1 cellular context compared by ENCODE assay signal in the genomic region with DNA sequence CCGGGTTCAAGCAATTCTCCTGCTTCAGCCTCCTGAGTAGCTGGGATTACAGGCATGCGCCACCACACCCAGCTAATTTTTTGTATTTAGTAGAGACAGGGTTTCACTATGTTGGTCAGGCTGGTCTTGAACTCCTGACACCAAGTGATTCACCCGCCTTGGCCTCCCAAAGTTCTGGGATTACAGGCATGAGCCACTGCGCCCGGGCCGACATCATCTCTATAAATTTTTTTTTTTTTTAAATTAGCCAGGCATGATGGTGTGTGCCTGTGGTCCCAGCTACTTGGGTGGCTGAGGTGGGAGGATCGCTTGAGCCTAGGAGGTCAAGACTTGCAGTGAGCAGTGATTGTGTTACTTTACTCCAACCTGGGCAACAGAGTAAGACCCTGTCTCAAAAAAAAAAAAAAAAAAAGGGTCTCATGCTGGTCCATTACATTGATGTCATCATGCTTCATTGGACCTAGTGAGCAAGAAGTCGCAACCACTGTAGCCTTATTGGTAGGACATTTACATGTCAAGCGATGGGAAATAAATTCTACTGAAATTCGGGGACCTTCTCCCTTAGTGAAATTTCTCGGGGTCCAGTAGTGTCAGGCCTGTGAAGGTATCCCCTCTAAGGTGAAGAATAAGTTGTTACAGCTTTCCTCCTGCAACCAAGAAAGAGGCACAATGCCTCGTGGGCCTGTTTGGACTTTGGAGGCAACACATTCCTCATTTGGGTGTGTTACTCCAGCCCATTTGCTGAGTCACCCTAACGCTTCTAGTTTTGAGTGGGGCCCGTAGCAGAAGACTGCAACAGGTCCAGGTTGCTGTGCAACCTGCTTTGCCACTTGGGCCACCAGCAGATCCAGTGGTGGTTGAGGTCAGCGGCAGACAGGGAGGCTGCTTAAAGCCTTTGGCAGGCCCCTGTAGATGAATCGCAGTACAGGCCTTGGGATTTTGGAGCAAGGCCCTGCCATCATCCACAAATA.
TF ChIP-seq lines count a peak whose summit lies in the region.
"Not testable (repeated sequence)": the region's sequence is repeated elsewhere in the genome, so short reads cannot be mapped to it uniquely, and the experiment has no call there.

No MANE protein-coding gene starts in this region.

TF ChIP-seq in K562, 482 proteins besides CTCF, POLR2A, EP300 and RAD21 (continued from another document):
- TF ChIP-seq, protein P1, sequence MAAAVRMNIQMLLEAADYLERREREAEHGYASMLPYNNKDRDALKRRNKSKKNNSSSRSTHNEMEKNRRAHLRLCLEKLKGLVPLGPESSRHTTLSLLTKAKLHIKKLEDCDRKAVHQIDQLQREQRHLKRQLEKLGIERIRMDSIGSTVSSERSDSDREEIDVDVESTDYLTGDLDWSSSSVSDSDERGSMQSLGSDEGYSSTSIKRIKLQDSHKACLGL (CRISPR knock-in tag; IDR thresholded peaks at IDR 0.05; ENCODE audit: borderline replicate concordance, poor library complexity, severe bottlenecking): peak; percentile 24
- TF ChIP-seq CXXC5 (CRISPR knock-in tag; IDR thresholded peaks at IDR 0.05): peak; percentile 63
- TF ChIP-seq, protein P2, sequence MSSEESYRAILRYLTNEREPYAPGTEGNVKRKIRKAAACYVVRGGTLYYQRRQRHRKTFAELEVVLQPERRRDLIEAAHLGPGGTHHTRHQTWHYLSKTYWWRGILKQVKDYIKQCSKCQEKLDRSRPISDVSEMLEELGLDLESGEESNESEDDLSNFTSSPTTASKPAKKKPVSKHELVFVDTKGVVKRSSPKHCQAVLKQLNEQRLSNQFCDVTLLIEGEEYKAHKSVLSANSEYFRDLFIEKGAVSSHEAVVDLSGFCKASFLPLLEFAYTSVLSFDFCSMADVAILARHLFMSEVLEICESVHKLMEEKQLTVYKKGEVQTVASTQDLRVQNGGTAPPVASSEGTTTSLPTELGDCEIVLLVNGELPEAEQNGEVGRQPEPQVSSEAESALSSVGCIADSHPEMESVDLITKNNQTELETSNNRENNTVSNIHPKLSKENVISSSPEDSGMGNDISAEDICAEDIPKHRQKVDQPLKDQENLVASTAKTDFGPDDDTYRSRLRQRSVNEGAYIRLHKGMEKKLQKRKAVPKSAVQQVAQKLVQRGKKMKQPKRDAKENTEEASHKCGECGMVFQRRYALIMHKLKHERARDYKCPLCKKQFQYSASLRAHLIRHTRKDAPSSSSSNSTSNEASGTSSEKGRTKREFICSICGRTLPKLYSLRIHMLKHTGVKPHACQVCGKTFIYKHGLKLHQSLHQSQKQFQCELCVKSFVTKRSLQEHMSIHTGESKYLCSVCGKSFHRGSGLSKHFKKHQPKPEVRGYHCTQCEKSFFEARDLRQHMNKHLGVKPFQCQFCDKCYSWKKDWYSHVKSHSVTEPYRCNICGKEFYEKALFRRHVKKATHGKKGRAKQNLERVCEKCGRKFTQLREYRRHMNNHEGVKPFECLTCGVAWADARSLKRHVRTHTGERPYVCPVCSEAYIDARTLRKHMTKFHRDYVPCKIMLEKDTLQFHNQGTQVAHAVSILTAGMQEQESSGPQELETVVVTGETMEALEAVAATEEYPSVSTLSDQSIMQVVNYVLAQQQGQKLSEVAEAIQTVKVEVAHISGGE (CRISPR knock-in tag; IDR thresholded peaks at IDR 0.05): peak in 1 of 3 experiments; percentile 37; a peak in 1 of 6 replicates
- peak; percentile 77 to 96 for TF ChIP-seq TEAD1 (CRISPR knock-in tag; IDR thresholded peaks at IDR 0.05)
- peak; percentile 92 for TF ChIP-seq MAFK (IDR thresholded peaks at IDR 0.05; ENCODE audit: low read length)
- peak; percentile 70 for TF ChIP-seq JUND (IDR thresholded peaks at IDR 0.05; ENCODE audit: borderline replicate concordance, low read depth, low read length)
- TF ChIP-seq JUND (tag; IDR thresholded peaks at IDR 0.05; ENCODE audit: borderline replicate concordance, low read depth, low read length): peak; percentile 73; the same call in 2 of the 3 replicates
- TF ChIP-seq KLF1 (tag; IDR thresholded peaks at IDR 0.05): peak; percentile 100
- 0 out of 4 replicates have a peak, but pooled peaks of 1 of the 2 experiments have one; percentile 28 for TF ChIP-seq RCOR1 (IDR thresholded peaks at IDR 0.05; ENCODE audit: borderline replicate concordance in 1 of 2, low read depth in 2 of 2, low read length in 2 of 2)
- peak; percentile 67; the same call in 1 of the 2 replicates for TF ChIP-seq GATAD2A (IDR thresholded peaks at IDR 0.05)
- TF ChIP-seq CC2D1A (IDR thresholded peaks at IDR 0.05): 0 out of 2 replicates have a peak, but pooled peaks have one; percentile 23
- TF ChIP-seq NFE2 (IDR thresholded peaks at IDR 0.05; ENCODE audit: low read depth): peak; percentile 99
- TF ChIP-seq NR2C2, ATF1 (CRISPR knock-in tag; IDR thresholded peaks at IDR 0.05): not testable (repeated sequence)
- TF ChIP-seq NR2C2 (tag; IDR thresholded peaks at IDR 0.05): 0 out of 2 replicates have a peak, but pooled peaks have one; percentile 13
- TF ChIP-seq FOSL1 (tag; conservative IDR thresholded peaks at IDR 0.05): peak; percentile 77
- TF ChIP-seq TRIM24 (IDR thresholded peaks at IDR 0.05): peak; percentile 34 to 62; a peak in 1 of 4 replicates
- TF ChIP-seq, protein P3, sequence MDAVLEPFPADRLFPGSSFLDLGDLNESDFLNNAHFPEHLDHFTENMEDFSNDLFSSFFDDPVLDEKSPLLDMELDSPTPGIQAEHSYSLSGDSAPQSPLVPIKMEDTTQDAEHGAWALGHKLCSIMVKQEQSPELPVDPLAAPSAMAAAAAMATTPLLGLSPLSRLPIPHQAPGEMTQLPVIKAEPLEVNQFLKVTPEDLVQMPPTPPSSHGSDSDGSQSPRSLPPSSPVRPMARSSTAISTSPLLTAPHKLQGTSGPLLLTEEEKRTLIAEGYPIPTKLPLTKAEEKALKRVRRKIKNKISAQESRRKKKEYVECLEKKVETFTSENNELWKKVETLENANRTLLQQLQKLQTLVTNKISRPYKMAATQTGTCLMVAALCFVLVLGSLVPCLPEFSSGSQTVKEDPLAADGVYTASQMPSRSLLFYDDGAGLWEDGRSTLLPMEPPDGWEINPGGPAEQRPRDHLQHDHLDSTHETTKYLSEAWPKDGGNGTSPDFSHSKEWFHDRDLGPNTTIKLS (IDR thresholded peaks at IDR 0.05; ENCODE audit: borderline replicate concordance, low read depth): peak; percentile 36; the same call in 1 of the 2 replicates
- TF ChIP-seq, protein P4, sequence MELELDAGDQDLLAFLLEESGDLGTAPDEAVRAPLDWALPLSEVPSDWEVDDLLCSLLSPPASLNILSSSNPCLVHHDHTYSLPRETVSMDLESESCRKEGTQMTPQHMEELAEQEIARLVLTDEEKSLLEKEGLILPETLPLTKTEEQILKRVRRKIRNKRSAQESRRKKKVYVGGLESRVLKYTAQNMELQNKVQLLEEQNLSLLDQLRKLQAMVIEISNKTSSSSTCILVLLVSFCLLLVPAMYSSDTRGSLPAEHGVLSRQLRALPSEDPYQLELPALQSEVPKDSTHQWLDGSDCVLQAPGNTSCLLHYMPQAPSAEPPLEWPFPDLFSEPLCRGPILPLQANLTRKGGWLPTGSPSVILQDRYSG (tag; conservative IDR thresholded peaks at IDR 0.05; ENCODE audit: low read depth): peak; percentile 66
- TF ChIP-seq, protein P5, sequence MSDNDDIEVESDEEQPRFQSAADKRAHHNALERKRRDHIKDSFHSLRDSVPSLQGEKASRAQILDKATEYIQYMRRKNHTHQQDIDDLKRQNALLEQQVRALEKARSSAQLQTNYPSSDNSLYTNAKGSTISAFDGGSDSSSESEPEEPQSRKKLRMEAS (CRISPR knock-in tag; IDR thresholded peaks at IDR 0.05): peak; percentile 61
- peak; percentile 60; the same call in 1 of the 2 replicates for TF ChIP-seq MECOM (CRISPR knock-in tag; IDR thresholded peaks at IDR 0.05)
- peak; percentile 63; the same call in 1 of the 2 replicates for TF ChIP-seq ATF7 (IDR thresholded peaks at IDR 0.05)
- TF ChIP-seq, protein P6, sequence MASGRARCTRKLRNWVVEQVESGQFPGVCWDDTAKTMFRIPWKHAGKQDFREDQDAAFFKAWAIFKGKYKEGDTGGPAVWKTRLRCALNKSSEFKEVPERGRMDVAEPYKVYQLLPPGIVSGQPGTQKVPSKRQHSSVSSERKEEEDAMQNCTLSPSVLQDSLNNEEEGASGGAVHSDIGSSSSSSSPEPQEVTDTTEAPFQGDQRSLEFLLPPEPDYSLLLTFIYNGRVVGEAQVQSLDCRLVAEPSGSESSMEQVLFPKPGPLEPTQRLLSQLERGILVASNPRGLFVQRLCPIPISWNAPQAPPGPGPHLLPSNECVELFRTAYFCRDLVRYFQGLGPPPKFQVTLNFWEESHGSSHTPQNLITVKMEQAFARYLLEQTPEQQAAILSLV (tag; IDR thresholded peaks at IDR 0.05): peak; percentile 59; the same call in 1 of the 2 replicates
- TF ChIP-seq ARID1B (IDR thresholded peaks at IDR 0.05): peak; percentile 79
- peak; percentile 88 for TF ChIP-seq SMARCA4 (IDR thresholded peaks at IDR 0.05)
- TF ChIP-seq RBFOX2 (IDR thresholded peaks at IDR 0.05; ENCODE audit: low read depth, low read length): 0 out of 2 replicates have a peak, but pooled peaks have one; percentile 16
- peak; percentile 40; the same call in 1 of the 2 replicates for TF ChIP-seq ATF1 (tag; IDR thresholded peaks at IDR 0.05)
- TF ChIP-seq NFE2L1 (tag; IDR thresholded peaks at IDR 0.05; ENCODE audit: borderline replicate concordance, low read depth): peak; percentile 95
- peak; percentile 97 for TF ChIP-seq ZNF316 (IDR thresholded peaks at IDR 0.05)
- peak in 1 of 2 experiments; percentile 43; a peak in 1 of 4 replicates for TF ChIP-seq SRF (CRISPR knock-in tag; IDR thresholded peaks at IDR 0.05)
- TF ChIP-seq LEF1 (IDR thresholded peaks at IDR 0.05): peak; percentile 80
- TF ChIP-seq ZNF583 (CRISPR knock-in tag; IDR thresholded peaks at IDR 0.05): 0 out of 2 replicates have a peak, but pooled peaks have one; percentile 11
- peak; percentile 62 for TF ChIP-seq HDAC2 (IDR thresholded peaks at IDR 0.05)
- TF ChIP-seq MTA3 (IDR thresholded peaks at IDR 0.05; ENCODE audit: borderline replicate concordance): peak; percentile 73; the same call in 1 of the 2 replicates
- peak; percentile 96 for TF ChIP-seq L3MBTL2 (IDR thresholded peaks at IDR 0.05)
- TF ChIP-seq ZNF589 (CRISPR knock-in tag; IDR thresholded peaks at IDR 0.05; ENCODE audit: low read depth): peak; percentile 80; the same call in 1 of the 2 replicates
- TF ChIP-seq, protein P7, sequence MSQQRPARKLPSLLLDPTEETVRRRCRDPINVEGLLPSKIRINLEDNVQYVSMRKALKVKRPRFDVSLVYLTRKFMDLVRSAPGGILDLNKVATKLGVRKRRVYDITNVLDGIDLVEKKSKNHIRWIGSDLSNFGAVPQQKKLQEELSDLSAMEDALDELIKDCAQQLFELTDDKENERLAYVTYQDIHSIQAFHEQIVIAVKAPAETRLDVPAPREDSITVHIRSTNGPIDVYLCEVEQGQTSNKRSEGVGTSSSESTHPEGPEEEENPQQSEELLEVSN (IDR thresholded peaks at IDR 0.05; ENCODE audit: borderline replicate concordance in 1 of 2, extremely low read depth in 1 of 2, insufficient read depth in 1 of 2, insufficient read length in 1 of 2, low read depth in 1 of 2, low read length in 1 of 2, poor library complexity in 1 of 2, severe bottlenecking in 1 of 2): peak; percentile 62 to 63
- TF ChIP-seq, protein P8, sequence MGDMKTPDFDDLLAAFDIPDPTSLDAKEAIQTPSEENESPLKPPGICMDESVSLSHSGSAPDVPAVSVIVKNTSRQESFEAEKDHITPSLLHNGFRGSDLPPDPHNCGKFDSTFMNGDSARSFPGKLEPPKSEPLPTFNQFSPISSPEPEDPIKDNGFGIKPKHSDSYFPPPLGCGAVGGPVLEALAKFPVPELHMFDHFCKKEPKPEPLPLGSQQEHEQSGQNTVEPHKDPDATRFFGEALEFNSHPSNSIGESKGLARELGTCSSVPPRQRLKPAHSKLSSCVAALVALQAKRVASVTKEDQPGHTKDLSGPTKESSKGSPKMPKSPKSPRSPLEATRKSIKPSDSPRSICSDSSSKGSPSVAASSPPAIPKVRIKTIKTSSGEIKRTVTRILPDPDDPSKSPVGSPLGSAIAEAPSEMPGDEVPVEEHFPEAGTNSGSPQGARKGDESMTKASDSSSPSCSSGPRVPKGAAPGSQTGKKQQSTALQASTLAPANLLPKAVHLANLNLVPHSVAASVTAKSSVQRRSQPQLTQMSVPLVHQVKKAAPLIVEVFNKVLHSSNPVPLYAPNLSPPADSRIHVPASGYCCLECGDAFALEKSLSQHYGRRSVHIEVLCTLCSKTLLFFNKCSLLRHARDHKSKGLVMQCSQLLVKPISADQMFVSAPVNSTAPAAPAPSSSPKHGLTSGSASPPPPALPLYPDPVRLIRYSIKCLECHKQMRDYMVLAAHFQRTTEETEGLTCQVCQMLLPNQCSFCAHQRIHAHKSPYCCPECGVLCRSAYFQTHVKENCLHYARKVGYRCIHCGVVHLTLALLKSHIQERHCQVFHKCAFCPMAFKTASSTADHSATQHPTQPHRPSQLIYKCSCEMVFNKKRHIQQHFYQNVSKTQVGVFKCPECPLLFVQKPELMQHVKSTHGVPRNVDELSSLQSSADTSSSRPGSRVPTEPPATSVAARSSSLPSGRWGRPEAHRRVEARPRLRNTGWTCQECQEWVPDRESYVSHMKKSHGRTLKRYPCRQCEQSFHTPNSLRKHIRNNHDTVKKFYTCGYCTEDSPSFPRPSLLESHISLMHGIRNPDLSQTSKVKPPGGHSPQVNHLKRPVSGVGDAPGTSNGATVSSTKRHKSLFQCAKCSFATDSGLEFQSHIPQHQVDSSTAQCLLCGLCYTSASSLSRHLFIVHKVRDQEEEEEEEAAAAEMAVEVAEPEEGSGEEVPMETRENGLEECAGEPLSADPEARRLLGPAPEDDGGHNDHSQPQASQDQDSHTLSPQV (IDR thresholded peaks at IDR 0.05): peak; percentile 97
- peak; percentile 59; the same call in 1 of the 2 replicates for TF ChIP-seq ZNF644 (tag; IDR thresholded peaks at IDR 0.05; ENCODE audit: low read depth)
- TF ChIP-seq FOXK2 (conservative IDR thresholded peaks at IDR 0.05 in 1 of 2, IDR thresholded peaks at IDR 0.05 in 1 of 2; ENCODE audit: low read depth in 2 of 2): 0 out of 4 replicates have a peak, but pooled peaks of 1 of the 2 experiments have one; percentile 37
